In the genomic region with DNA sequence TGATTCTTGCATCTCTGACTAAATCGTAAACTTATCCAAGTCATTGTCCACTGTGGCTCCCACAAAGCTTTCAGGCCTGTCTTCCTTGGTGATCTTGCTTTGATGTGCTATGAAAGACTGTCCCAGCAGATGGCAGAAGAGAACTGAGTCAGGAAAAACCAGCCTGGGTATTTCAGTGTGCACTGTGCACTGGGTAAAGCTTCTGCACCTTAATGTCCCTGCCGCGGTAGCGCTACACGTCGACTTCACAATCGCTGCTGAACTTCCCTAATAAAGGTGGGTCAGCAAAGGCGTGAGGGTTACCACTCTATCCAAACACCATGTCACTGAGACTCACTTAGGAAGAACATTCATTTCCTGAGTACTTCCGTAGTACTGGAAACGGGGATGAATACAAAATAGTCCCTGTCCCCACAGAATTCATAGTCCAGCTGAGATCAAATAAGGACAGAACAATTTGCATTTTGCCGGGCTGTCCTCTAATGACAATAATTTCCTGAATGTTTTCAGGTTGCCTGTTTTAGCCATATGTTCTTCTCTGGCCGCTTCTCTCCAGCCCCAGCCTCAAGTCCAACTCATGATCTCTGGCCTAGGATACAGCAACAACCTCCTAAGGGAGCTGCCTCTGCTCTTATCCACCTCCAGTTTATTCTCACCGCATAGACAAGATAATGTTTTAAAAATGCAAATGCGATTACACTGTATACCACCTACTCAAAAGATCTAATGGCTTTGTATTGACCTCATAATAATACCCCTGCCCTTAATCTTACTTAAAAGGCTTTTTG, we compare ENCODE assay signal across 8 cellular contexts.
A peak's percentile ranks its signal among the peaks of the same experiment; 100 is the strongest.
DNase-seq lines count a peak whose midpoint lies in the region; ATAC-seq and TF ChIP-seq lines count a peak whose summit lies in the region.

No MANE protein-coding gene starts in this region.

- DNase-seq in Caki2 (ENCODE audit: low read depth) (peak; percentile 64), HK-2 (ENCODE audit: unreplicated experiment) (peak; percentile 42), NOMO-1 (lab: John Stamatoyannopoulos, UW; ENCODE audit: unreplicated experiment in 2 of 2) (peak; percentile 55 to 70), epithelial cell of esophagus (ENCODE audit: low read depth) (peak; percentile 76), naive B cell (peak; percentile 77)
- DNase-seq in activated CD8-positive, alpha-beta memory T cell treated with anti-CD3 and anti-CD28 coated beads, Interleukin-2, amount 50 U/mL, for 24 hours (ENCODE audit: extremely low read depth), result peak; percentile 43
- peak; percentile 76 for DNase-seq in stimulated activated naive B cell treated with anti-CD40 and anti-IgM and Interleukin-4, amounts not matched to agents 10 μg/mL and 1 μg/mL and 100 μg/mL, for 72 hours

- TF ChIP-seq CTCF in epithelial cell of esophagus (IDR thresholded peaks at IDR 0.05; ENCODE audit: insufficient read depth, low read depth, low read length, missing control alignments), result peak; percentile 87

- H3K4me3 Mint-ChIP-seq in naive B cell, result peak overlapping the region; percentile 26 to 84 (median 66)
- H3K4me3 Mint-ChIP-seq in stimulated activated naive B cell treated with anti-CD40 and anti-IgM and Interleukin-4, amounts not matched to agents 10 μg/mL and 1 μg/mL and 100 μg/mL, for 72 hours, result peak overlapping the region; percentile 71 to 76

- H3K4me3 ChIP-seq in epithelial cell of esophagus (ENCODE audit: low read length), result peak overlapping the region; percentile 25

- peaks cover 24 to 26% (median 25%) of the 10 kb centered on the region in 3 donors for H3K4me1 Mint-ChIP-seq in naive B cell
- peaks cover 18 to 33% of the 10 kb centered on the region in 2 donors for H3K4me1 Mint-ChIP-seq in stimulated activated naive B cell treated with anti-CD40 and anti-IgM and Interleukin-4, amounts not matched to agents 10 μg/mL and 1 μg/mL and 100 μg/mL, for 72 hours

- ATAC-seq in GM19463 (IDR thresholded peaks at IDR 0.05; ENCODE audit: unreplicated experiment) (peak; percentile 88), naive B cell (ENCODE audit: low read depth in 2 of 2) (peak; percentile 98 to 99)
- ATAC-seq in stimulated activated naive B cell treated with anti-CD40 and anti-IgM and Interleukin-4, amounts not matched to agents 10 μg/mL and 1 μg/mL and 100 μg/mL, for 72 hours (replicated peaks), result peak; percentile 98 to 99

- H3K36me3 Mint-ChIP-seq in naive B cell, result no peaks in the 10 kb centered on the region
- no peaks in the 10 kb centered on the region for H3K36me3 Mint-ChIP-seq in stimulated activated naive B cell treated with anti-CD40 and anti-IgM and Interleukin-4, amounts not matched to agents 10 μg/mL and 1 μg/mL and 100 μg/mL, for 72 hours

- H3K27me3 Mint-ChIP-seq in naive B cell, result peaks cover 0 to 3% (median 0%) of the 10 kb centered on the region in 3 donors
- no peaks in the 10 kb centered on the region for H3K27me3 Mint-ChIP-seq in stimulated activated naive B cell treated with anti-CD40 and anti-IgM and Interleukin-4, amounts not matched to agents 10 μg/mL and 1 μg/mL and 100 μg/mL, for 72 hours

- H3K27ac Mint-ChIP-seq in naive B cell, result peak overlapping the region in 3 of 6 donors; percentile 44 to 87 (median 70)
- H3K27ac Mint-ChIP-seq in stimulated activated naive B cell treated with anti-CD40 and anti-IgM and Interleukin-4, amounts not matched to agents 10 μg/mL and 1 μg/mL and 100 μg/mL, for 72 hours, result peak overlapping the region; percentile 65

- no peaks in the 10 kb centered on the region for H3K9me3 Mint-ChIP-seq in naive B cell
- H3K9me3 Mint-ChIP-seq in stimulated activated naive B cell treated with anti-CD40 and anti-IgM and Interleukin-4, amounts not matched to agents 10 μg/mL and 1 μg/mL and 100 μg/mL, for 72 hours, result no peaks in the 10 kb centered on the region

- in situ Hi-C loops in Caki2 (cut with HindIII; ENCODE audit: low pct_unique_long_range_greater_than_20kb, low sequenced_read_pairs), result no loop called here

Comparison
In these comparisons a context has a peak if more than half of its experiments do, and no peak if none do; other contexts are left out.
1. Peak in every context shown above with its lines: DNase-seq, ATAC-seq and H3K4me3 ChIP-seq.